In the genomic region with DNA sequence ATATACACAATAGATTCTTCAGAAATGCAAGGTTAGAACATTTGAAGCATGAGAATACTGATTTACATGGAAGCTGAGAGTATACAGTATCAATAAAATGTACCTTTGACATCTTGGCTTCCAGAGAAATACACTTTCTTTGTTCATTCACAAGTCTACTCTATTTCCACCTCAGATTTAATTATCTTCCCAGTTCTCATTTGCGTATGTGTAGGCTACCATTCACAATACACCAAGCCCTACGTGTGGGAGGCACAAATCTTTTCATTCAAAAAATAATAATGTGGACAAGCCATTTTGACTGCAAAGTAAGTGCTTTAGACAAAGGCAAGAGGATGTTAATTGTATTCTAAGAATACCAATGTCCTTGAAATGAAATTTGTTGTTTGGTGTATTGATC, we compare ENCODE assay signal across 22 cellular contexts.
DNase-seq lines count a peak whose midpoint lies in the region; ATAC-seq and TF ChIP-seq lines count a peak whose summit lies in the region.
"Had no signal": no experiment of that assay in that cellular context is flagged by ENCODE, and none has a peak within 500 bp of the region (broad histone marks: within the 10 kb centered on the region; RNA-seq: fewer than 3 reads in every experiment).

No MANE protein-coding gene starts in this region.

- no peak overlapping the region for H3K4me3 Mint-ChIP-seq in activated naive CD4-positive, alpha-beta T cell treated with anti-CD3 and anti-CD28 coated beads, Interleukin-2, amount 50 U/mL, for 24 hours
- H3K4me3 Mint-ChIP-seq in activated naive CD4-positive, alpha-beta T cell treated with anti-CD3 and anti-CD28 coated beads, Interleukin-2, amount 10 ng/mL, durations not matched to agents 7 days and 5 days, result no peak overlapping the region
- H3K4me3 Mint-ChIP-seq: activated naive CD4-positive, alpha-beta T cell treated with anti-CD3 and anti-CD28 coated beads for 36 hours; CD14-positive monocyte; T-helper 2 cell treated with Interferon-gamma antibody and Interleukin-4, amounts not matched to agents 5 μg/mL and 100 μg/mL, for 36 hours had no signal

- TF ChIP-seq CTCF in PC-3 (conservative IDR thresholded peaks at IDR 0.05; ENCODE audit: low read depth, low read length) (no peak), gastroesophageal sphincter (IDR thresholded peaks at IDR 0.05) (no peak), smooth muscle cell (IDR thresholded peaks at IDR 0.05; ENCODE audit: borderline replicate concordance, insufficient read depth, poor library complexity, severe bottlenecking) (no peak)

- no peaks in the 10 kb centered on the region for H3K27me3 Mint-ChIP-seq in activated naive CD4-positive, alpha-beta T cell treated with anti-CD3 and anti-CD28 coated beads, Interleukin-2, amount 50 U/mL, for 24 hours
- H3K27me3 Mint-ChIP-seq in activated naive CD4-positive, alpha-beta T cell treated with anti-CD3 and anti-CD28 coated beads, Interleukin-2, amount 10 ng/mL, durations not matched to agents 7 days and 5 days, result no peaks in the 10 kb centered on the region

- CTCF ChIA-PET in activated naive CD4-positive, alpha-beta T cell treated with anti-CD3 and anti-CD28 coated beads, Interleukin-2, amount 10 ng/mL, durations not matched to agents 7 days and 5 days (lab: Charles Lee), result interaction anchor here (1.1 to 9.3 kb wide), 7 partner anchors 10 to 337 kb away, joined by 4 to 114 read pairs (median 9); a partner anchor contains a TSS
- CTCF ChIA-PET in PC-3 (lab: Charles Lee), result interaction anchor here (0.6 to 2.1 kb wide), 7 partner anchors 23 to 337 kb away, joined by 3 to 30 read pairs (median 6); a partner anchor contains a TSS

- H3K36me3 Mint-ChIP-seq in activated naive CD4-positive, alpha-beta T cell treated with anti-CD3 and anti-CD28 coated beads, Interleukin-2, amount 50 U/mL, for 24 hours, result peaks cover 36% of the 10 kb centered on the region
- peaks cover 38% of the 10 kb centered on the region for H3K36me3 Mint-ChIP-seq in activated naive CD4-positive, alpha-beta T cell treated with anti-CD3 and anti-CD28 coated beads, Interleukin-2, amount 10 ng/mL, durations not matched to agents 7 days and 5 days

- H3F3A ChIP-seq in PC-3 (ENCODE audit: low read length, unreplicated experiment) (peaks cover 1% of the 10 kb centered on the region), smooth muscle cell (ENCODE audit: low read depth) (peaks cover 15% of the 10 kb centered on the region)

- H3K9me2 ChIP-seq in PC-3 (replicated peaks; ENCODE audit: low read length), result no peaks in the 10 kb centered on the region

- intact Hi-C loops in PC-3 (cut with micrococcal nuclease), result loop anchor here (10.0 kb wide), 2 partner anchors 88 to 168 kb away; no protein-coding TSS in a partner anchor

- H3K36me3 ChIP-seq in PC-3 (ENCODE audit: low read depth, low read length) (no peaks in the 10 kb centered on the region), gastroesophageal sphincter (no peaks in the 10 kb centered on the region), smooth muscle cell (ENCODE audit: low read depth) (no peaks in the 10 kb centered on the region)
- H3K36me3 ChIP-seq: colonic mucosa, heart right ventricle, SJCRH30 had no signal

- POLR2A ChIA-PET in PC-3 (lab: Charles Lee; ENCODE audit: unreplicated experiment), result interaction anchor here (1.0 kb wide), 1 partner anchor 287 kb away, joined by 14 read pairs; a partner anchor contains a TSS

- 91 to 100% methylated on average over 2 of the region's 2 CpGs for WGBS in gastroesophageal sphincter (ENCODE audit: low coverage in 1 of 2), 2 donors
- WGBS in smooth muscle cell (ENCODE audit: low lambda C conversion rate), result 95% methylated on average over 2 of the region's 2 CpGs

- H3K4me2 ChIP-seq in PC-3 (ENCODE audit: low read length), result no peak overlapping the region; the same call in 1 of the 2 replicates
- H3K4me2 ChIP-seq in smooth muscle cell, result peak overlapping the region; percentile 75

- ATAC-seq in PC-3 (no peak), gastroesophageal sphincter (no peak), GM21367 (IDR thresholded peaks at IDR 0.05; ENCODE audit: unreplicated experiment) (no peak), GM21576 (IDR thresholded peaks at IDR 0.05; ENCODE audit: unreplicated experiment) (no peak)
- ATAC-seq: body of pancreas, left ventricle myocardium superior, Panc1, right cardiac atrium had no signal

- H3K9me3 ChIP-seq in PC-3 (ENCODE audit: low read length) (no peaks in the 10 kb centered on the region), gastroesophageal sphincter (no peaks in the 10 kb centered on the region), smooth muscle cell (replicated peaks; ENCODE audit: low read depth) (no peaks in the 10 kb centered on the region)
- H3K9me3 ChIP-seq: body of pancreas, colonic mucosa, heart right ventricle, SJCRH30 had no signal

- H3K4me1 Mint-ChIP-seq in activated naive CD4-positive, alpha-beta T cell treated with anti-CD3 and anti-CD28 coated beads, Interleukin-2, amount 50 U/mL, for 24 hours, result peaks cover 89% of the 10 kb centered on the region
- peaks cover 36% of the 10 kb centered on the region for H3K4me1 Mint-ChIP-seq in activated naive CD4-positive, alpha-beta T cell treated with anti-CD3 and anti-CD28 coated beads, Interleukin-2, amount 10 ng/mL, durations not matched to agents 7 days and 5 days

- no peak overlapping the region for H3K9ac ChIP-seq in PC-3 (ENCODE audit: low read length)
- H3K9ac ChIP-seq in smooth muscle cell (ENCODE audit: low read depth), result peak overlapping the region; percentile 32

- H3K9me3 Mint-ChIP-seq in activated naive CD4-positive, alpha-beta T cell treated with anti-CD3 and anti-CD28 coated beads, Interleukin-2, amount 50 U/mL, for 24 hours, result peaks cover 5% of the 10 kb centered on the region
- H3K9me3 Mint-ChIP-seq in activated naive CD4-positive, alpha-beta T cell treated with anti-CD3 and anti-CD28 coated beads, Interleukin-2, amount 10 ng/mL, durations not matched to agents 7 days and 5 days, result no peaks in the 10 kb centered on the region
- H3K9me3 Mint-ChIP-seq: activated naive CD4-positive, alpha-beta T cell treated with anti-CD3 and anti-CD28 coated beads for 36 hours; CD14-positive monocyte; T-helper 2 cell treated with Interferon-gamma antibody and Interleukin-4, amounts not matched to agents 5 μg/mL and 100 μg/mL, for 36 hours had no signal

- H3K4me3 ChIP-seq in PC-3 (ENCODE audit: low read length) (no peak overlapping the region), gastroesophageal sphincter (no peak overlapping the region), smooth muscle cell (no peak overlapping the region)
- H3K4me3 ChIP-seq: body of pancreas, colonic mucosa, SJCRH30 had no signal

- no peak for TF ChIP-seq POLR2A in gastroesophageal sphincter (IDR thresholded peaks at IDR 0.05)

- no TSS peak for BruUV-seq in PC-3 (replicated peaks; lab: Mats Ljungman, UMichigan)

- H3K4me1 ChIP-seq in PC-3 (ENCODE audit: insufficient read depth, low read length) (peaks cover 50% of the 10 kb centered on the region), gastroesophageal sphincter (peaks cover 16 to 73% (median 30%) of the 10 kb centered on the region in 3 donors), smooth muscle cell (ENCODE audit: low read depth) (peaks cover 36% of the 10 kb centered on the region)
- H3K4me1 ChIP-seq: body of pancreas, colonic mucosa had no signal

- H2AFZ ChIP-seq in PC-3 (ENCODE audit: low read length) (no peak overlapping the region), smooth muscle cell (ENCODE audit: low read depth) (no peak overlapping the region)

- H3K79me2 ChIP-seq in PC-3 (ENCODE audit: low read length) (no peaks in the 10 kb centered on the region), smooth muscle cell (ENCODE audit: low read depth) (peaks cover 73% of the 10 kb centered on the region)

- H4K20me1 ChIP-seq in PC-3 (ENCODE audit: low read length) (no peaks in the 10 kb centered on the region), smooth muscle cell (ENCODE audit: low read depth) (no peaks in the 10 kb centered on the region)

- peak overlapping the region; percentile 54; the same call in 1 of the 2 replicates for H3K27ac ChIP-seq in PC-3 (ENCODE audit: low read length)
- peak overlapping the region; percentile 34 to 70 (median 44) for H3K27ac ChIP-seq in gastroesophageal sphincter
- peak overlapping the region; percentile 81 for H3K27ac ChIP-seq in smooth muscle cell (ENCODE audit: low read depth)
- H3K27ac ChIP-seq: body of pancreas, colonic mucosa, SJCRH30 had no signal

- no peak for DNase-seq in activated naive CD4-positive, alpha-beta T cell treated with anti-CD3 and anti-CD28 coated beads, Interleukin-2, amount 10 ng/mL, durations not matched to agents 7 days and 5 days
- no peak for DNase-seq in PC-3
- DNase-seq in smooth muscle cell (lab: John Stamatoyannopoulos, UW; ENCODE audit: unreplicated experiment), result no peak
- no peak for DNase-seq in NOMO-1 treated with dmso at 0.1 percent for 144 hours (lab: John Stamatoyannopoulos, UW; ENCODE audit: unreplicated experiment)
- DNase-seq: activated CD4-positive, alpha-beta T cell treated with anti-CD3 and anti-CD28 coated beads, Interleukin-2, amount 50 U/mL, for 48 hours; body of pancreas; colonic mucosa; DMS 273 treated with DMSO at 0.1 percent for 48 hours; heart right ventricle; KBM-7; left ventricle myocardium superior; NCI-H1694; right cardiac atrium had no signal

- H3K27ac Mint-ChIP-seq in activated naive CD4-positive, alpha-beta T cell treated with anti-CD3 and anti-CD28 coated beads, Interleukin-2, amount 50 U/mL, for 24 hours, result peak overlapping the region; percentile 16
- H3K27ac Mint-ChIP-seq in activated naive CD4-positive, alpha-beta T cell treated with anti-CD3 and anti-CD28 coated beads, Interleukin-2, amount 10 ng/mL, durations not matched to agents 7 days and 5 days, result no peak overlapping the region
- H3K27ac Mint-ChIP-seq: CD14-positive monocyte; T-helper 2 cell treated with Interferon-gamma antibody and Interleukin-4, amounts not matched to agents 5 μg/mL and 100 μg/mL, for 36 hours had no signal

- no peaks in the 10 kb centered on the region for H3K27me3 ChIP-seq in PC-3 (ENCODE audit: low read length)
- H3K27me3 ChIP-seq in gastroesophageal sphincter, result no peaks in the 10 kb centered on the region
- no peaks in the 10 kb centered on the region for H3K27me3 ChIP-seq in smooth muscle cell (ENCODE audit: low read depth)
- H3K27me3 ChIP-seq: body of pancreas, colonic mucosa, heart right ventricle, SJCRH30 had no signal

- no peak for TF ChIP-seq EP300 in gastroesophageal sphincter (IDR thresholded peaks at IDR 0.05)
